Comparison of ENCODE assay signal across 8 cellular contexts in the genomic region with DNA sequence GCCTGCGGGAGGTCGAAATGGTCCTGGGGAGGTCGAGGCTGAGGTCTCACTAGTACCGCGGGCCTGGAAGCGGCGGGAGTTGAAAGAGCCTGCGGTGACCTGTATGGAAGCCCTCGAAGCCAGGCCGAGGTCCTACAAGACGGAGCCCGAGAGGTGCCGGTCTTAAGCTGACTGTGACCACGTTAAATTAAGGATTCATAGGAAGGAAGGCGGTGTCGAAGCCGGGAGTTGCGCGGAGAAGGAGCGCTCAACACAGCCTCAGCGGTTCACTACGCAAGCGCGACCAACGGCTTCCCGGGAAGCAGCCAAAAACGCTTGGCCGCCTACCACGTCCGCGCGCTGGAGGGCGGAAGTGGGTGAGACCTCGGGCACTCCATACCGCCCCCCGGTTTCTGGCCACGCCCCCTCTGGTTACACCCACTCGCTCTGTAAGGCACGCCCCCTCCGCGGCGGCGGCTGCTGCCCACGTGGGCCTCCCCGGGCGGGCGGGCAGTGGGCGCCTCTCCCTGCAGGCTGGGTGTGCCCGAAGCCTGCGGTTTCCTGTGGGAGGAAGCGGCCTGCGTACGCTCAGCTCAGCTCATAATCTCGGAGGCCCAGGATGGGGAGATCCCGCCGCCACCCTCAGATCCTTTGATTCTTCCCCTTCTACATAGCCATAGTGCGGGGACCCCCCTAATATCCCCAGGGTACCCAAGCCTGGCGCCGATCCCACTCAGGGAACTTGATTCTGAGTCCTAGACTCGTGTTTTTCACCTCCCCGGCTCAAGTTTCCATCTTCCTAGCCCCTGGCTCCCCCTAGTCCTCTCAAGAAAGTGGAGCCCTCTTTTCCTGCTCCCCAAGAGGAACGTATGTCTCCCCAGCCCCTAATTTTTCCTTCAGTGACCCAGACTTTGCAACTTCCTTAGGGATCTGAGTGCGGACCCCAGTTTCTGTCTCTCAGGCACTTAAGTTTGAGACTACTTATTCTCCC. TPM values are rescaled to one million over a fixed set of nuclear protein-coding genes. Genes with fewer than 3 reads are reported as not detected.
DNase-seq lines count a peak whose midpoint lies in the region; ATAC-seq and TF ChIP-seq lines count a peak whose summit lies in the region.

No MANE protein-coding gene starts in this region.

- H3K23ac ChIP-seq in mesendoderm (ENCODE audit: low read length): no peak overlapping the region

- peak overlapping the region; percentile 33 for H4K5ac ChIP-seq in mesendoderm (ENCODE audit: low read length)

- peak; percentile 98 to 99 for DNase-seq in Caco-2
- peak; percentile 99 for DNase-seq in HT1080 (ENCODE audit: low read depth)
- DNase-seq in NK-92 treated with Interleukin-12 subunit alpha and Interleukin-12 subunit beta, amount 100 ng/mL, for 24 hours (lab: John Stamatoyannopoulos, UW): peak; percentile 99
- peak; percentile 98 to 99 for DNase-seq in activated CD8-positive, alpha-beta memory T cell treated with anti-CD3 and anti-CD28 coated beads for 4 hours (ENCODE audit: low read depth in 2 of 2)
- DNase-seq in effector memory CD8-positive, alpha-beta T cell: peak; percentile 99 to 100 (median 100)
- peak; percentile 97 for DNase-seq in mesendoderm
- peak; percentile 92 for DNase-seq in stimulated activated CD8-positive, alpha-beta memory T cell treated with anti-CD3 and anti-CD28 coated beads, Interleukin-12 subunit alpha, Interleukin-12 subunit beta, amount 100 ng/mL, for 24 hours (ENCODE audit: extremely low read depth)

- intact Hi-C loops in Caco-2 (cut with micrococcal nuclease; ENCODE audit: unreplicated experiment): loop anchor here (1.0 to 5.0 kb wide), 4 partner anchors 11 to 123 kb away; a partner anchor contains a TSS

- POLR2A ChIA-PET in Caco-2 (lab: Charles Lee): interaction anchor here (0.6 to 1.3 kb wide), 9 partner anchors 11 to 152 kb away, joined by 3 to 6 read pairs (median 4); a partner anchor contains a TSS

- CTCF ChIA-PET in Caco-2 (lab: Charles Lee): interaction anchor here (0.5 to 4.0 kb wide), 18 partner anchors 8 to 392 kb away, joined by 3 to 76 read pairs (median 4); a partner anchor contains a TSS

- H2AK5ac ChIP-seq in mesendoderm (ENCODE audit: low read length): peak overlapping the region; percentile 55

- no peaks in the 10 kb centered on the region for H3K27me3 Mint-ChIP-seq in Caco-2 (ENCODE audit: insufficient read depth, unreplicated experiment)
- no peaks in the 10 kb centered on the region for H3K27me3 Mint-ChIP-seq in effector memory CD8-positive, alpha-beta T cell

- peak in 1 of 2 experiments; percentile 15 for TF ChIP-seq CTCF in Caco-2 (IDR thresholded peaks at IDR 0.05; ENCODE audit: insufficient read depth in 1 of 2, low read depth in 1 of 2, low read length in 1 of 2, severe bottlenecking in 1 of 2, unreplicated experiment in 1 of 2)

- peak overlapping the region; percentile 74 for H2BK120ac ChIP-seq in mesendoderm (ENCODE audit: low read depth, low read length)

- peak overlapping the region; percentile 84 for H2BK5ac ChIP-seq in mesendoderm (ENCODE audit: low read length)

- peak overlapping the region; percentile 93 for H3K4me3 ChIP-seq in Caco-2 (ENCODE audit: low read depth, low read length)
- H3K4me3 ChIP-seq in mesendoderm (ENCODE audit: low read length): peak overlapping the region; percentile 55

- peak overlapping the region; percentile 95 for H3K27ac Mint-ChIP-seq in Caco-2 (ENCODE audit: unreplicated experiment)
- peak overlapping the region; percentile 97 to 99 for H3K27ac Mint-ChIP-seq in effector memory CD8-positive, alpha-beta T cell

- peak overlapping the region; percentile 92 for H3K9ac ChIP-seq in mesendoderm (ENCODE audit: low read length)

- no peaks in the 10 kb centered on the region for H3K9me3 ChIP-seq in Caco-2

- H3K36me3 ChIP-seq in Caco-2 (ENCODE audit: control insufficient read depth, insufficient read depth, low read length): no peaks in the 10 kb centered on the region
- H3K36me3 ChIP-seq in mesendoderm (ENCODE audit: control insufficient read depth, insufficient read depth, low read length): no peaks in the 10 kb centered on the region

- peaks cover 34% of the 10 kb centered on the region for H3K36me3 Mint-ChIP-seq in Caco-2 (ENCODE audit: insufficient read depth, unreplicated experiment)
- H3K36me3 Mint-ChIP-seq in effector memory CD8-positive, alpha-beta T cell (ENCODE audit: insufficient read depth): peaks cover 43% of the 10 kb centered on the region

- no peaks in the 10 kb centered on the region for H3K79me1 ChIP-seq in mesendoderm (ENCODE audit: low read length)

- H3K18ac ChIP-seq in mesendoderm (ENCODE audit: low read length): peak overlapping the region; percentile 93

- H3K27me3 ChIP-seq in Caco-2 (replicated peaks; ENCODE audit: control insufficient read depth, insufficient read depth, low read length): no peaks in the 10 kb centered on the region
- no peaks in the 10 kb centered on the region for H3K27me3 ChIP-seq in mesendoderm (ENCODE audit: insufficient read depth, low read length, poor library complexity)

- peak overlapping the region; percentile 88 for H3K4me2 ChIP-seq in mesendoderm (ENCODE audit: low read length)

- WGBS in mesendoderm (ENCODE audit: extremely low coverage, insufficient coverage, low lambda C conversion rate): no CpG with 5 or more reads among the region's 63 CpGs

- peaks cover 25% of the 10 kb centered on the region for H3K4me1 ChIP-seq in Caco-2
- H3K4me1 ChIP-seq in mesendoderm (ENCODE audit: control insufficient read depth, low read depth, low read length): peaks cover 4% of the 10 kb centered on the region

- H3K9me3 Mint-ChIP-seq in Caco-2 (ENCODE audit: unreplicated experiment): no peaks in the 10 kb centered on the region
- H3K9me3 Mint-ChIP-seq in effector memory CD8-positive, alpha-beta T cell: no peaks in the 10 kb centered on the region

- no peaks in the 10 kb centered on the region for H3K79me2 ChIP-seq in mesendoderm (ENCODE audit: control insufficient read depth, insufficient read depth, low read length)

- ATAC-seq in GM21381 (IDR thresholded peaks at IDR 0.05; ENCODE audit: unreplicated experiment): peak; percentile 55
- ATAC-seq in effector memory CD8-positive, alpha-beta T cell (replicated peaks): peak; percentile 69

- BruUV-seq in Caco-2 (replicated peaks; lab: Mats Ljungman, UMichigan): TSS peak; percentile 83

- H3K4me1 Mint-ChIP-seq in Caco-2 (ENCODE audit: low read depth, unreplicated experiment): peaks cover 34% of the 10 kb centered on the region
- peaks cover 53 to 60% of the 10 kb centered on the region in 2 donors for H3K4me1 Mint-ChIP-seq in effector memory CD8-positive, alpha-beta T cell (ENCODE audit: low read depth in 2 of 2)

- H2BK15ac ChIP-seq in mesendoderm (replicated peaks; ENCODE audit: low read depth): no peak overlapping the region

- H3K27ac ChIP-seq in mesendoderm (ENCODE audit: low read depth, low read length): peak overlapping the region; percentile 74

- peak overlapping the region; percentile 98 for H3K56ac ChIP-seq in mesendoderm (ENCODE audit: low read length)

- H4K8ac ChIP-seq in mesendoderm (ENCODE audit: low read depth, low read length): peak overlapping the region; percentile 84

- peak overlapping the region; percentile 28 for H3K4ac ChIP-seq in mesendoderm (ENCODE audit: low read depth, low read length)

- peak overlapping the region; percentile 96 for H3K4me3 Mint-ChIP-seq in Caco-2 (ENCODE audit: unreplicated experiment)
- H3K4me3 Mint-ChIP-seq in effector memory CD8-positive, alpha-beta T cell: peak overlapping the region; percentile 81 to 86

RNA-seq across cellular contexts. Expression of a gene that starts 3.4 kb away (rescaled TPM):
- total RNA-seq in Caco-2 (2022): 6.8 and 11.3 TPM in 2 replicates
- 379 and 513 TPM in 2 replicates for total RNA-seq in HT1080 (2014; rRNA removed; shearing (Covaris generic))
- 179 and 219 TPM in 2 replicates for polyA plus RNA-seq in HT1080 (2015; cell fraction: cytosol; rRNA removed)
- 113 and 124 TPM in 2 replicates for polyA plus RNA-seq in HT1080 (2015; cell fraction: nucleus; rRNA removed)
- polyA plus RNA-seq in mesendoderm (2013, experiment 1 of 2): 19.6 TPM
- 22.3 TPM for polyA plus RNA-seq in mesendoderm (2013, experiment 2 of 2)

RNA-seq across cellular contexts. Expression of a gene that starts 41.8 kb away (rescaled TPM):
- 20.4 and 24.4 TPM in 2 replicates for total RNA-seq in Caco-2 (2022)
- 5.1 and 6.1 TPM in 2 replicates for total RNA-seq in HT1080 (2014; rRNA removed; shearing (Covaris generic))
- polyA plus RNA-seq in HT1080 (2015; cell fraction: cytosol; rRNA removed): 5.5 and 7.8 TPM in 2 replicates
- 26.5 and 32.2 TPM in 2 replicates for polyA plus RNA-seq in HT1080 (2015; cell fraction: nucleus; rRNA removed)
- 4.8 TPM for polyA plus RNA-seq in mesendoderm (2013, experiment 1 of 2)
- 4.9 TPM for polyA plus RNA-seq in mesendoderm (2013, experiment 2 of 2)

RNA-seq across cellular contexts. Expression of a gene that starts 42.3 kb away (rescaled TPM):
- 0.32 TPM in 1 of 2 replicates, not detected in the other for total RNA-seq in Caco-2 (2022)
- not detected in 2 replicates for total RNA-seq in HT1080 (2014; rRNA removed; shearing (Covaris generic))
- not detected in 2 replicates for polyA plus RNA-seq in HT1080 (2015; cell fraction: cytosol; rRNA removed)
- not detected in 2 replicates for polyA plus RNA-seq in HT1080 (2015; cell fraction: nucleus; rRNA removed)
- polyA plus RNA-seq in mesendoderm (2013, experiment 1 of 2): 0.13 TPM
- polyA plus RNA-seq in mesendoderm (2013, experiment 2 of 2): 0.14 TPM

RNA-seq across cellular contexts. Expression of a gene that starts 52.0 kb away (rescaled TPM):
- 8.7 and 9.3 TPM in 2 replicates for total RNA-seq in Caco-2 (2022)
- 1.8 and 2.5 TPM in 2 replicates for total RNA-seq in HT1080 (2014; rRNA removed; shearing (Covaris generic))
- 0.06 TPM in 1 of 2 replicates, not detected in the other for polyA plus RNA-seq in HT1080 (2015; cell fraction: cytosol; rRNA removed)
- not detected in 2 replicates for polyA plus RNA-seq in HT1080 (2015; cell fraction: nucleus; rRNA removed)
- 8.1 TPM for polyA plus RNA-seq in mesendoderm (2013, experiment 1 of 2)
- polyA plus RNA-seq in mesendoderm (2013, experiment 2 of 2): 8.1 TPM

Comparison
In these comparisons a context has a peak if more than half of its experiments do, and no peak if none do; other contexts are left out.
1. Peak in every context shown above with its lines: DNase-seq, ATAC-seq, H3K4me3 ChIP-seq and H3K27ac ChIP-seq.
2. RNA of a gene that starts 3.4 kb away (total RNA-seq): 379 to 513 TPM in HT1080; 6.8 to 11.3 TPM in Caco-2; every median in the first group is over 10 times any median in the second.